In the genomic region with DNA sequence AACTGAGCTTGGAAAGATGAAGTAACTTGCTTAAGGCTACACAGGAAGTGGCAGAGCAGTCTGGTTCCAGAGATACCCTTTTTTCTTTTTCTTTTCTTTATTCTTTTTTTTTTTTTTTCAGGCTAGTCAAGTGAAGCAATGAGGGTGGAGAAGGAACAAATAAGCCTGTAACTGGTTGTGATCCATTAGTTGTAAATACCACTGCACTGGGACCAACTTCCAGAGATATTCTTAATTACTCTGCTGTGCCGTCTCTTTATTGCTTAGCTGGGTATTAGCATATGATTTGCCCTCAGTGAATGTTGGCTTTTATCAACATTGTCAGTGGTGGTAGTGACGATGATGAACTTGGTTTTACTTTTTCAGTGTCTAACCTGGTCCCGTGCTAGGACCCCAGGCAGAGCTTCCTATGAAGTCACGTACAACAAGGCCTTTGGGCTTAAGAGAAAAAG, we compare ENCODE assay signal across 1 cellular context.
TF ChIP-seq lines count a peak whose summit lies in the region.

No MANE protein-coding gene starts in this region.

TF ChIP-seq in GM23338, 12 proteins besides CTCF, POLR2A, EP300 and RAD21 (continued from another document):
- TF ChIP-seq, protein P1, sequence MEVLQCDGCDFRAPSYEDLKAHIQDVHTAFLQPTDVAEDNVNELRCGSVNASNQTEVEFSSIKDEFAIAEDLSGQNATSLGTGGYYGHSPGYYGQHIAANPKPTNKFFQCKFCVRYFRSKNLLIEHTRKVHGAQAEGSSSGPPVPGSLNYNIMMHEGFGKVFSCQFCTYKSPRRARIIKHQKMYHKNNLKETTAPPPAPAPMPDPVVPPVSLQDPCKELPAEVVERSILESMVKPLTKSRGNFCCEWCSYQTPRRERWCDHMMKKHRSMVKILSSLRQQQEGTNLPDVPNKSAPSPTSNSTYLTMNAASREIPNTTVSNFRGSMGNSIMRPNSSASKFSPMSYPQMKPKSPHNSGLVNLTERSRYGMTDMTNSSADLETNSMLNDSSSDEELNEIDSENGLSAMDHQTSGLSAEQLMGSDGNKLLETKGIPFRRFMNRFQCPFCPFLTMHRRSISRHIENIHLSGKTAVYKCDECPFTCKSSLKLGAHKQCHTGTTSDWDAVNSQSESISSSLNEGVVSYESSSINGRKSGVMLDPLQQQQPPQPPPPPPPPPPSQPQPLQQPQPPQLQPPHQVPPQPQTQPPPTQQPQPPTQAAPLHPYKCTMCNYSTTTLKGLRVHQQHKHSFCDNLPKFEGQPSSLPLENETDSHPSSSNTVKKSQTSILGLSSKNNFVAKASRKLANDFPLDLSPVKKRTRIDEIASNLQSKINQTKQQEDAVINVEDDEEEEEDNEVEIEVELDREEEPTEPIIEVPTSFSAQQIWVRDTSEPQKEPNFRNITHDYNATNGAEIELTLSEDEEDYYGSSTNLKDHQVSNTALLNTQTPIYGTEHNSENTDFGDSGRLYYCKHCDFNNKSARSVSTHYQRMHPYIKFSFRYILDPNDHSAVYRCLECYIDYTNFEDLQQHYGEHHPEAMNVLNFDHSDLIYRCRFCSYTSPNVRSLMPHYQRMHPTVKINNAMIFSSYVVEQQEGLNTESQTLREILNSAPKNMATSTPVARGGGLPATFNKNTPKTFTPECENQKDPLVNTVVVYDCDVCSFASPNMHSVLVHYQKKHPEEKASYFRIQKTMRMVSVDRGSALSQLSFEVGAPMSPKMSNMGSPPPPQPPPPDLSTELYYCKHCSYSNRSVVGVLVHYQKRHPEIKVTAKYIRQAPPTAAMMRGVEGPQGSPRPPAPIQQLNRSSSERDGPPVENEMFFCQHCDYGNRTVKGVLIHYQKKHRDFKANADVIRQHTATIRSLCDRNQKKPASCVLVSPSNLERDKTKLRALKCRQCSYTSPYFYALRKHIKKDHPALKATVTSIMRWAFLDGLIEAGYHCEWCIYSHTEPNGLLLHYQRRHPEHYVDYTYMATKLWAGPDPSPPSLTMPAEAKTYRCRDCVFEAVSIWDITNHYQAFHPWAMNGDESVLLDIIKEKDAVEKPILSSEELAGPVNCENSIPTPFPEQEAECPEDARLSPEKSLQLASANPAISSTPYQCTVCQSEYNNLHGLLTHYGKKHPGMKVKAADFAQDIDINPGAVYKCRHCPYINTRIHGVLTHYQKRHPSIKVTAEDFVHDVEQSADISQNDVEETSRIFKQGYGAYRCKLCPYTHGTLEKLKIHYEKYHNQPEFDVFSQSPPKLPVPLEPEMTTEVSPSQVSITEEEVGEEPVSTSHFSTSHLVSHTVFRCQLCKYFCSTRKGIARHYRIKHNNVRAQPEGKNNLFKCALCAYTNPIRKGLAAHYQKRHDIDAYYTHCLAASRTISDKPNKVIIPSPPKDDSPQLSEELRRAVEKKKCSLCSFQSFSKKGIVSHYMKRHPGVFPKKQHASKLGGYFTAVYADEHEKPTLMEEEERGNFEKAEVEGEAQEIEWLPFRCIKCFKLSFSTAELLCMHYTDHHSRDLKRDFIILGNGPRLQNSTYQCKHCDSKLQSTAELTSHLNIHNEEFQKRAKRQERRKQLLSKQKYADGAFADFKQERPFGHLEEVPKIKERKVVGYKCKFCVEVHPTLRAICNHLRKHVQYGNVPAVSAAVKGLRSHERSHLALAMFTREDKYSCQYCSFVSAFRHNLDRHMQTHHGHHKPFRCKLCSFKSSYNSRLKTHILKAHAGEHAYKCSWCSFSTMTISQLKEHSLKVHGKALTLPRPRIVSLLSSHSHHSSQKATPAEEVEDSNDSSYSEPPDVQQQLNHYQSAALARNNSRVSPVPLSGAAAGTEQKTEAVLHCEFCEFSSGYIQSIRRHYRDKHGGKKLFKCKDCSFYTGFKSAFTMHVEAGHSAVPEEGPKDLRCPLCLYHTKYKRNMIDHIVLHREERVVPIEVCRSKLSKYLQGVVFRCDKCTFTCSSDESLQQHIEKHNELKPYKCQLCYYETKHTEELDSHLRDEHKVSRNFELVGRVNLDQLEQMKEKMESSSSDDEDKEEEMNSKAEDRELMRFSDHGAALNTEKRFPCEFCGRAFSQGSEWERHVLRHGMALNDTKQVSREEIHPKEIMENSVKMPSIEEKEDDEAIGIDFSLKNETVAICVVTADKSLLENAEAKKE (CRISPR knock-in tag; IDR thresholded peaks at IDR 0.05) = no peak
- TF ChIP-seq NANOG (IDR thresholded peaks at IDR 0.05; ENCODE audit: borderline replicate concordance) (no peak), EZH2phosphoT487 (IDR thresholded peaks at IDR 0.05; ENCODE audit: unreplicated experiment) (no peak), CREB1 (CRISPR knock-in tag; IDR thresholded peaks at IDR 0.05; ENCODE audit: low read depth) (no peak), ZNF114 (CRISPR knock-in tag; IDR thresholded peaks at IDR 0.05) (no peak), EZH2 (IDR thresholded peaks at IDR 0.05; ENCODE audit: low read depth, unreplicated experiment) (no peak), POLR2AphosphoS5 (IDR thresholded peaks at IDR 0.05; ENCODE audit: low read depth) (no peak)
- TF ChIP-seq, protein P2, sequence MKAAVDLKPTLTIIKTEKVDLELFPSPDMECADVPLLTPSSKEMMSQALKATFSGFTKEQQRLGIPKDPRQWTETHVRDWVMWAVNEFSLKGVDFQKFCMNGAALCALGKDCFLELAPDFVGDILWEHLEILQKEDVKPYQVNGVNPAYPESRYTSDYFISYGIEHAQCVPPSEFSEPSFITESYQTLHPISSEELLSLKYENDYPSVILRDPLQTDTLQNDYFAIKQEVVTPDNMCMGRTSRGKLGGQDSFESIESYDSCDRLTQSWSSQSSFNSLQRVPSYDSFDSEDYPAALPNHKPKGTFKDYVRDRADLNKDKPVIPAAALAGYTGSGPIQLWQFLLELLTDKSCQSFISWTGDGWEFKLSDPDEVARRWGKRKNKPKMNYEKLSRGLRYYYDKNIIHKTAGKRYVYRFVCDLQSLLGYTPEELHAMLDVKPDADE (IDR thresholded peaks at IDR 0.05) = no peak
